21 cellular contexts compared by ENCODE assay signal in genomic region chr6:115058414-115059211, GRCh38.
DNase-seq lines count a peak whose midpoint lies in the region; ATAC-seq, FAIRE-seq and TF ChIP-seq lines count a peak whose summit lies in the region.
"Had no signal": no experiment of that assay in that cellular context is flagged by ENCODE, and none has a peak within 500 bp of the region (broad histone marks: within the 10 kb centered on the region; RNA-seq: fewer than 3 reads in every experiment).

No MANE protein-coding gene starts in this region.

- no peak overlapping the region for H2BK20ac ChIP-seq in H1 (ENCODE audit: low read length)

- 0 out of 2 replicates have a peak overlapping the region, but pooled peaks have one; percentile 20 for H2AFZ ChIP-seq in H1 (ENCODE audit: low read length)
- H2AFZ ChIP-seq: parathyroid adenoma had no signal

- DNase-seq in MV-4-11 (lab: John Stamatoyannopoulos, UW): peak; percentile 92
- DNase-seq in H1 (ENCODE audit: low read depth in 1 of 2, low spot score in 2 of 2): no peak
- DNase-seq in left ventricle myocardium superior: no peak
- DNase-seq in uterus: no peak
- no peak for DNase-seq in DMS 273 treated with DMSO at 0.1 percent for 48 hours (lab: John Stamatoyannopoulos, UW)
- DNase-seq: activated naive CD4-positive, alpha-beta T cell treated with anti-CD3 and anti-CD28 coated beads, Interleukin-2, amount 50 U/mL, for 16 hours; activated T-cell treated with anti-CD3 and anti-CD28 coated beads, Interleukin-2, amount 50 U/mL, for 1 hour; AML-193; Caco-2; foreskin melanocyte; GF-D8; left ventricle myocardium inferior; NCI-H2227 treated with DMSO at 0.1 percent for 48 hours; Peyer's patch; small intestine; thyroid gland had no signal

- CTCF ChIA-PET in H1 (lab: Charles Lee; ENCODE audit: partially characterized antibody): no interaction called here

- H3K27me3 ChIP-seq in H1 (replicated peaks in 1 of 4; ENCODE audit: control insufficient read depth in 3 of 4, extremely low read depth in 1 of 4, insufficient read depth in 3 of 4, low read length in 3 of 4) (no peaks in the 10 kb centered on the region), uterus (no peaks in the 10 kb centered on the region)
- H3K27me3 ChIP-seq: Peyer's patch, thyroid gland had no signal

- H3K4me1 ChIP-seq in H1 (replicated peaks in 1 of 4; ENCODE audit: control insufficient read depth in 3 of 4, insufficient read depth in 4 of 4, low read length in 3 of 4) (no peaks in the 10 kb centered on the region), uterus (no peaks in the 10 kb centered on the region)
- H3K4me1 ChIP-seq: left ventricle myocardium inferior, parathyroid adenoma, Peyer's patch, thyroid gland had no signal

- WGBS in H1 (ENCODE audit: extremely low coverage in 1 of 2, insufficient coverage in 1 of 2, insufficient read length in 1 of 2, insufficient replicate concordance in 2 of 2, low coverage in 1 of 2, low lambda C conversion rate in 2 of 2, missing lambda C conversion rate in 1 of 2), 2 experiments: 89% methylated on average over 3 of the region's 3 CpGs; no CpG with 5 or more reads in 1 of the 2 experiments

- H2AK5ac ChIP-seq in H1 (ENCODE audit: low read depth, low read length): no peak overlapping the region

- ATAC-seq in GM18519 (IDR thresholded peaks at IDR 0.05; ENCODE audit: low FRiP score, unreplicated experiment) (peak; percentile 47), GM21390 (IDR thresholded peaks at IDR 0.05; ENCODE audit: unreplicated experiment) (peak; percentile 75), left ventricle myocardium superior (no peak), GM18873 (IDR thresholded peaks at IDR 0.05; ENCODE audit: low FRiP score, unreplicated experiment) (no peak)

- H3K4me2 ChIP-seq in H1 (ENCODE audit: insufficient read depth in 1 of 2, low read depth in 2 of 2, low read length in 2 of 2): no peak overlapping the region

- TF ChIP-seq POLR2A in H1 (IDR thresholded peaks at IDR 0.05; ENCODE audit: control extremely low read depth in 1 of 2, low read depth in 2 of 2, low read length in 2 of 2) (no peak), uterus (IDR thresholded peaks at IDR 0.05) (no peak)

- no peak overlapping the region for H2BK5ac ChIP-seq in H1 (ENCODE audit: low read depth, low read length)

- H3K36me3 ChIP-seq in H1 (ENCODE audit: control insufficient read depth in 2 of 4, insufficient read depth in 4 of 4, low read length in 3 of 4) (no peaks in the 10 kb centered on the region), uterus (no peaks in the 10 kb centered on the region)
- H3K36me3 ChIP-seq: left ventricle myocardium inferior, Peyer's patch, thyroid gland had no signal

- no peak overlapping the region for H3K18ac ChIP-seq in H1 (ENCODE audit: extremely low read depth, low read length)

- no peak overlapping the region for H3K14ac ChIP-seq in H1 (ENCODE audit: insufficient read length)

- no peak for TF ChIP-seq RAD21 in H1 (IDR thresholded peaks at IDR 0.05 in 1 of 2, conservative IDR thresholded peaks at IDR 0.05 in 1 of 2; ENCODE audit: low read depth in 2 of 2, low read length in 2 of 2)

- H2BK15ac ChIP-seq in H1 (ENCODE audit: low read length): no peak overlapping the region

- H3K4me3 ChIP-seq in H1 (ENCODE audit: extremely low read depth in 1 of 4, insufficient read depth in 2 of 4, low read depth in 3 of 4, low read length in 4 of 4) (no peak overlapping the region), uterus (no peak overlapping the region)
- H3K4me3 ChIP-seq: left ventricle myocardium inferior, Peyer's patch, thyroid gland had no signal

- H4K20me1 ChIP-seq in H1 (replicated peaks in 1 of 2; ENCODE audit: control insufficient read depth in 1 of 2, insufficient read depth in 2 of 2, low read length in 2 of 2): no peaks in the 10 kb centered on the region

- H3K79me1 ChIP-seq in H1 (ENCODE audit: low read depth, low read length): no peaks in the 10 kb centered on the region

- TF ChIP-seq CTCF in H1 (IDR thresholded peaks at IDR 0.05; ENCODE audit: control extremely low read depth in 1 of 3, insufficient read depth in 1 of 3, low read depth in 1 of 3, low read length in 3 of 3): no peak
- no peak for TF ChIP-seq CTCF in uterus (IDR thresholded peaks at IDR 0.05)

- H3K23me2 ChIP-seq in H1 (ENCODE audit: low read depth, low read length): no peaks in the 10 kb centered on the region

- H3K9me3 ChIP-seq in H1 (ENCODE audit: insufficient read depth in 2 of 2, low read depth in 1 of 2, low read length in 1 of 2): no peaks in the 10 kb centered on the region
- no peaks in the 10 kb centered on the region for H3K9me3 ChIP-seq in uterus
- H3K9me3 ChIP-seq: Caco-2, Peyer's patch, thyroid gland had no signal

- no peak overlapping the region for H2BK12ac ChIP-seq in H1 (ENCODE audit: low read depth, low read length)

- intact Hi-C loops in left ventricle myocardium superior (cut with micrococcal nuclease): no loop called here
- intact Hi-C loops in uterus (cut with DNase I; ENCODE audit: low total_unique reads): no loop called here

- no peak overlapping the region for H4K8ac ChIP-seq in H1 (ENCODE audit: extremely low read depth, insufficient read depth, low read length)

- POLR2A ChIA-PET in H1 (lab: Charles Lee; ENCODE audit: partially characterized antibody): no interaction called here

- H3K9ac ChIP-seq in H1 (replicated peaks in 1 of 4; ENCODE audit: extremely low read depth in 1 of 4, low read depth in 3 of 4, low read length in 3 of 4): no peak overlapping the region
- H3K9ac ChIP-seq: parathyroid adenoma had no signal

- H3K79me2 ChIP-seq in H1 (ENCODE audit: control insufficient read depth in 1 of 2, insufficient read depth in 2 of 2, low read length in 2 of 2): no peaks in the 10 kb centered on the region
- H3K79me2 ChIP-seq: parathyroid adenoma had no signal

- H3K27ac ChIP-seq in H1 (ENCODE audit: low read depth, low read length) (no peak overlapping the region), uterus (no peak overlapping the region)
- H3K27ac ChIP-seq: left ventricle myocardium inferior, parathyroid adenoma, Peyer's patch, thyroid gland had no signal

- no peak overlapping the region for H3K56ac ChIP-seq in H1 (replicated peaks; ENCODE audit: insufficient read length, low read depth, low read length)

- H2BK120ac ChIP-seq in H1 (replicated peaks; ENCODE audit: low read depth, low read length): no peak overlapping the region

- no peak overlapping the region for H4K91ac ChIP-seq in H1 (replicated peaks; ENCODE audit: insufficient read length, low read length)

- no peak for TF ChIP-seq EP300 in H1 (IDR thresholded peaks at IDR 0.05; ENCODE audit: borderline replicate concordance in 1 of 2, low read depth in 2 of 2, low read length in 2 of 2)

- H3K4ac ChIP-seq in H1 (replicated peaks; ENCODE audit: insufficient read length, low read depth, low read length): no peak overlapping the region

- no peak for FAIRE-seq in H1 (lab: Jason Lieb, UNC)
- FAIRE-seq: colon, small intestine had no signal

- H4K5ac ChIP-seq in H1 (ENCODE audit: insufficient read length, low read depth, low read length): no peak overlapping the region

- H3K23ac ChIP-seq in H1 (ENCODE audit: insufficient read length): no peak overlapping the region

TF ChIP-seq in H1, 55 proteins besides CTCF, POLR2A, EP300 and RAD21:
- TF ChIP-seq BRCA1 (IDR thresholded peaks at IDR 0.05; ENCODE audit: low read depth, low read length): no peak
- TF ChIP-seq ASH2L (IDR thresholded peaks at IDR 0.05; ENCODE audit: low read length): no peak
- TF ChIP-seq SRF (IDR thresholded peaks at IDR 0.05; ENCODE audit: low read depth, low read length): no peak
- TF ChIP-seq FOSL1 (IDR thresholded peaks at IDR 0.05; ENCODE audit: insufficient read depth, low read depth, low read length): no peak
- TF ChIP-seq YY1 (IDR thresholded peaks at IDR 0.05; ENCODE audit: low read depth, low read length): no peak
- TF ChIP-seq EGR1 (IDR thresholded peaks at IDR 0.05; ENCODE audit: borderline replicate concordance, low read depth, low read length): no peak
- no peak for TF ChIP-seq RXRA (IDR thresholded peaks at IDR 0.05; ENCODE audit: insufficient read depth, low read depth, low read length)
- TF ChIP-seq KDM4A (IDR thresholded peaks at IDR 0.05; ENCODE audit: low read depth, low read length, severe bottlenecking): no peak
- TF ChIP-seq SIRT6 (IDR thresholded peaks at IDR 0.05; ENCODE audit: low read length): no peak
- TF ChIP-seq GABPA (IDR thresholded peaks at IDR 0.05; ENCODE audit: borderline replicate concordance, insufficient read depth, low read length): no peak

Comparison
In these comparisons a context has a peak if more than half of its experiments do, and no peak if none do; other contexts are left out.
1. ATAC-seq: peak in GM18519 (single experiment) and GM21390 (single experiment); none in left ventricle myocardium superior (single experiment) and GM18873 (single experiment).